1 cellular context compared by ENCODE assay signal in genomic region chr4:125042031-125042430, GRCh38.
TF ChIP-seq lines count a peak whose summit lies in the region.

No MANE protein-coding gene starts in this region.

TF ChIP-seq in GM23338, 12 proteins besides CTCF, POLR2A, EP300 and RAD21 (continued from another document):
- TF ChIP-seq ETS1 (IDR thresholded peaks at IDR 0.05) (no peak), JUNB (IDR thresholded peaks at IDR 0.05; ENCODE audit: unreplicated experiment) (no peak), EZH2 (IDR thresholded peaks at IDR 0.05; ENCODE audit: low read depth, unreplicated experiment) (no peak), EZH2phosphoT487 (IDR thresholded peaks at IDR 0.05; ENCODE audit: unreplicated experiment) (no peak), REST (IDR thresholded peaks at IDR 0.05; ENCODE audit: unreplicated experiment) (no peak)
TF ChIP-seq in GM23338: peak in this region for 0.
